1 cellular context compared by ENCODE assay signal in the genomic region with DNA sequence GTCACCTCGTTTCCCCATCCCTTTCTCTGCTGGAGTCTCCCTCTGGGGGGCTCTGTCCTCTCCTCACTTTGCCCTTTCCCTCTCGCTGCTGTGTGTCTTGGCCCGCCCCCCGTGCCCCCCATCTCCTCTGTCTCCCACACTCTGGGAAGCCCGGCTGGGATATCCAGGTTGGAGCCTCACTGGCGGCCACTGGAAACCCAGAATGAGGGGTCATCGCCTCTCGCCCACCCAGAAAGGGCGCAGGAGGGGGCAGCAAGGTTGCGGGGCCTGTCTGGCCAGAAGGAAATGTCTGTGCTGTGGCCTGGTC.
TF ChIP-seq lines count a peak whose summit lies in the region.

No MANE protein-coding gene starts in this region.

TF ChIP-seq in SK-N-SH, 30 proteins besides CTCF, POLR2A, EP300 and RAD21 (continued from another document):
- no peak for TF ChIP-seq USF2 (IDR thresholded peaks at IDR 0.05; ENCODE audit: borderline replicate concordance, low read depth, low read length)
- TF ChIP-seq SIN3A (IDR thresholded peaks at IDR 0.05; ENCODE audit: borderline replicate concordance, low read depth, low read length), result no peak
